9 cellular contexts compared by ENCODE assay signal in the genomic region with DNA sequence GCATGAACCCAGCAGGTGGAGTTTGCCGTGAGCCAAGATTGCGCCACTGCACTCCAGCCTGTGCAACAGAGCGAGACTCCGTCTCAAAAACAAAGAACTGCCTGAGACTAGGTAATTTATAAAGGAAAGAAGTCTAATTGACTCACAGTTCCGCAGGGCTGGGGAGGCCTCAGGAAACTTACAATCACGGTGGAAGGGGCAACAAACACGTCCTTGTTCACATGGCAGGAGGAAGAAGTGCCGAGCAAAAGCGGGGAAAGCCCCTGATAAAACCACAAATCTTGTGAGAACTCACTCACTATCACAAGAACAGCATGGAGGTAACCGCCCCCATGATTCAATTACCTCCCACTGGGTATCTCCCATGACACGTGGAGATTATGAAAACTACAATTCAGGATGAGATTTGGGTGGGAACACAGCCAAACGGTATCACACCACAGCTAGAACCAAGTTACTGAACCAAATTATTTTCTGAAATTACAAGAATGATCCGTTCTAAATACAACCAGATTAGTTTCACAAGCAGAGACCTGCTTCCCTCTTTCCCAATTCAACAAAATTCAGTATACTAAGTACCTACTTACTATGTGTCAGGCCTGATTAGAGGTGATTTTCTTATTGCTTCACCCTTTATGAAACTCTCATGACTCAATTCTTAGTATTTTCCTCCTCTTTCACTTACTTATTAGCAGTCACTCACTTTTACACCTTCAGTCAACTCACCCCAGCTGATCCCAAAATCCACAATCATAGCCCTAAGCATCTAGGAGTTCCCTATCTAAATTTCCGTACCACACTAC. TPM values are rescaled to one million over a fixed set of nuclear protein-coding genes. Genes with fewer than 3 reads are reported as not detected.
DNase-seq lines count a peak whose midpoint lies in the region; ATAC-seq and TF ChIP-seq lines count a peak whose summit lies in the region.
"Had no signal": no experiment of that assay in that cellular context is flagged by ENCODE, and none has a peak within 500 bp of the region (broad histone marks: within the 10 kb centered on the region; RNA-seq: fewer than 3 reads in every experiment).

No MANE protein-coding gene starts in this region.

- H3K27me3 ChIP-seq in CD4-positive, alpha-beta T cell (ENCODE audit: control insufficient read depth, insufficient read depth, low read length): no peaks in the 10 kb centered on the region
- H3K27me3 ChIP-seq in OCI-LY3 (ENCODE audit: low read depth, low read length) (no peaks in the 10 kb centered on the region), uterus (no peaks in the 10 kb centered on the region)

- no peaks in the 10 kb centered on the region for H3K27me3 Mint-ChIP-seq in CD4-positive, alpha-beta T cell
- no peaks in the 10 kb centered on the region for H3K27me3 Mint-ChIP-seq in nephron progenitor cell (ENCODE audit: low read depth, poor library complexity)

- peaks cover 32% of the 10 kb centered on the region for H4K20me1 ChIP-seq in OCI-LY3 (ENCODE audit: insufficient read depth, low read length)

- H3K9me3 Mint-ChIP-seq in CD4-positive, alpha-beta T cell: no peaks in the 10 kb centered on the region
- peaks cover 29% of the 10 kb centered on the region for H3K9me3 Mint-ChIP-seq in nephron progenitor cell

- H3K9ac ChIP-seq in OCI-LY3 (ENCODE audit: low read length): no peak overlapping the region

- peak overlapping the region; percentile 66 for H3K4me2 ChIP-seq in OCI-LY3 (ENCODE audit: low read length)

- no peak overlapping the region for H3K27ac ChIP-seq in CD4-positive, alpha-beta T cell (ENCODE audit: low read depth, low read length)
- H3K27ac ChIP-seq in OCI-LY3 (ENCODE audit: low read length): peak overlapping the region; percentile 55
- no peak overlapping the region for H3K27ac ChIP-seq in uterus

- H3K79me2 ChIP-seq in OCI-LY3 (ENCODE audit: low read length): peaks cover 74% of the 10 kb centered on the region

- CTCF ChIA-PET in CD4-positive, alpha-beta T cell (lab: Charles Lee): no interaction called here

- peaks cover 41% of the 10 kb centered on the region for H3K4me1 Mint-ChIP-seq in CD4-positive, alpha-beta T cell (ENCODE audit: low read depth)
- peaks cover 26% of the 10 kb centered on the region for H3K4me1 Mint-ChIP-seq in nephron progenitor cell

- peak; percentile 86 for ATAC-seq in CD4-positive, alpha-beta T cell (ENCODE audit: poor library complexity)
- ATAC-seq in HG03469 (IDR thresholded peaks at IDR 0.05; ENCODE audit: unreplicated experiment) (no peak), GM19463 (IDR thresholded peaks at IDR 0.05; ENCODE audit: unreplicated experiment) (no peak)

- H3K36me3 ChIP-seq in OCI-LY3 (replicated peaks; ENCODE audit: low read depth, low read length): peaks cover 22% of the 10 kb centered on the region
- H3K36me3 ChIP-seq in uterus: no peaks in the 10 kb centered on the region

- peaks cover 22% of the 10 kb centered on the region for H3K4me1 ChIP-seq in OCI-LY3 (ENCODE audit: low read length)
- no peaks in the 10 kb centered on the region for H3K4me1 ChIP-seq in uterus

- intact Hi-C loops in CD4-positive, alpha-beta T cell (cut with DNase I, micrococcal nuclease): no loop called here
- intact Hi-C loops in uterus (cut with DNase I; ENCODE audit: low total_unique reads): no loop called here

- H3K9me3 ChIP-seq in CD4-positive, alpha-beta T cell (ENCODE audit: control insufficient read depth, low read length): no peaks in the 10 kb centered on the region
- H3K9me3 ChIP-seq in OCI-LY3 (ENCODE audit: insufficient read depth, low read length): no peaks in the 10 kb centered on the region
- H3K9me3 ChIP-seq in uterus: no peaks in the 10 kb centered on the region

- no peak for TF ChIP-seq POLR2A in uterus (IDR thresholded peaks at IDR 0.05)

- peak in 8 of 10 experiments; percentile 2 to 30 (median 12) for DNase-seq in CD4-positive, alpha-beta T cell
- DNase-seq in activated gamma-delta T cell treated with anti-CD3 and anti-CD28 coated beads, Interleukin-2, amount 50 U/mL, for 16 hours (ENCODE audit: low read depth): peak; percentile 33
- no peak for DNase-seq in nephron progenitor cell
- no peak for DNase-seq in uterus
- no peak for DNase-seq in GM13977 (ENCODE audit: low spot score)
- DNase-seq: DND-41 had no signal

- no peaks in the 10 kb centered on the region for H3K36me3 Mint-ChIP-seq in CD4-positive, alpha-beta T cell (ENCODE audit: low read depth)
- H3K36me3 Mint-ChIP-seq in nephron progenitor cell (ENCODE audit: low read depth): peaks cover 85% of the 10 kb centered on the region

- TF ChIP-seq CTCF in CD4-positive, alpha-beta T cell (IDR thresholded peaks at IDR 0.05): no peak
- TF ChIP-seq CTCF in OCI-LY3 (IDR thresholded peaks at IDR 0.05; ENCODE audit: low read depth, low read length) (no peak), nephron progenitor cell (IDR thresholded peaks at IDR 0.05) (no peak), uterus (IDR thresholded peaks at IDR 0.05) (no peak), GM13977 (IDR thresholded peaks at IDR 0.05; ENCODE audit: extremely low read depth, insufficient read depth, missing control alignments) (no peak)

- H3K4me3 Mint-ChIP-seq in CD4-positive, alpha-beta T cell: no peak overlapping the region
- H3K4me3 Mint-ChIP-seq in nephron progenitor cell: no peak overlapping the region

- H2AFZ ChIP-seq in OCI-LY3 (ENCODE audit: low read depth, low read length): no peak overlapping the region

- no peak overlapping the region for H3K27ac Mint-ChIP-seq in CD4-positive, alpha-beta T cell
- H3K27ac Mint-ChIP-seq in nephron progenitor cell: peak overlapping the region; percentile 93

- in situ Hi-C loops in GM13977 (cut with MboI; ENCODE audit: low pct_unique_long_range_greater_than_20kb, low sequenced_read_pairs, unreplicated experiment): no loop called here

- H3K4me3 ChIP-seq in OCI-LY3 (ENCODE audit: low read length): peak overlapping the region; percentile 38
- H3K4me3 ChIP-seq in uterus: no peak overlapping the region

- POLR2A ChIA-PET in CD4-positive, alpha-beta T cell (lab: Charles Lee): no interaction called here

RNA-seq across cellular contexts. Expression of a gene that starts 8.4 kb away (rescaled TPM):
- 1 to 10 TPM in 1 of 2 experiments, under 1 TPM in 1; 0.66 to 1.1 TPM for total RNA-seq in CD4-positive, alpha-beta T cell
- total RNA-seq in uterus: 100 to 1,000 TPM in 1 of 4 donors, 10 to 100 TPM in 2, 1 to 10 TPM in 1; 6.1 to 108 (median 32.2) TPM

Comparison
In these comparisons a context has a peak if more than half of its experiments do, and no peak if none do; other contexts are left out.
1. DNase-seq: peak in CD4-positive, alpha-beta T cell (8 of 10) and activated gamma-delta T cell treated with anti-CD3 and anti-CD28 coated beads, Interleukin-2, amount 50 U/mL, for 16 hours (single experiment); none in nephron progenitor cell (single experiment), uterus (0 of 2) and GM13977 (single experiment).